ENCODE assay signal across 22 cellular contexts in genomic region chr1:64327119-64327518, GRCh38.
"Had no signal": no experiment of that assay in that cellular context is flagged by ENCODE, and none has a peak within 500 bp of the region (broad histone marks: within the 10 kb centered on the region; RNA-seq: fewer than 3 reads in every experiment).

No MANE protein-coding gene starts in this region.

- H3K9ac ChIP-seq: KMS-11 had no signal

- DNase-seq: Kasumi-1, MV-4-11, NCI-H1048, NCI-H1105, NCI-H1417, NCI-H1436 treated with DMSO at 0.1 percent for 48 hours, NCI-H1694, NCI-H187 treated with DMSO at 0.1 percent for 48 hours, NCI-H2081, NCI-H2107, NCI-H2171, NCI-H226, NCI-H510A treated with DMSO at 0.1 percent for 48 hours, NCI-H526, NCI-H82, RPMI8226, SHP77 treated with DMSO at 0.1 percent for 48 hours, SJCRH30 had no signal

- H3K9me3 ChIP-seq: SJCRH30 had no signal

- H3K36me3 ChIP-seq: SJCRH30 had no signal

- H3K27me3 ChIP-seq: SJCRH30 had no signal

- H3K27ac ChIP-seq: HL-60, KMS-11, SJCRH30 had no signal

- H3K4me2 ChIP-seq: KMS-11 had no signal

- H3K4me3 ChIP-seq: K562, SJCRH30 had no signal

- ATAC-seq: K562, SK-N-SH treated with all-trans-retinoic acid at 6 μM for 48 hours had no signal
